ENCODE assay signal across 1 cellular context in genomic region chr13:23375007-23375971, GRCh38.
TF ChIP-seq lines count a peak whose summit lies in the region.

No MANE protein-coding gene starts in this region.

TF ChIP-seq in HepG2, 621 proteins besides CTCF, POLR2A, EP300 and RAD21 (continued from another document and continues in another):
- TF ChIP-seq HNF1A (IDR thresholded peaks at IDR 0.05; ENCODE audit: low read depth) = no peak
- no peak for TF ChIP-seq HNF1A (CRISPR knock-in tag; IDR thresholded peaks at IDR 0.05; ENCODE audit: borderline replicate concordance)
- TF ChIP-seq AGO2 (optimal IDR thresholded peaks at IDR 0.05; ENCODE audit: low read depth, low read length) = peak; percentile 57
- no peak for TF ChIP-seq SP5 (CRISPR knock-in tag; IDR thresholded peaks at IDR 0.05; ENCODE audit: borderline replicate concordance, low read depth)
- no peak for TF ChIP-seq ZFP90 (CRISPR knock-in tag; IDR thresholded peaks at IDR 0.05; ENCODE audit: borderline replicate concordance)
- TF ChIP-seq ZNF781 (CRISPR knock-in tag; IDR thresholded peaks at IDR 0.05; ENCODE audit: borderline replicate concordance, not compliant biosample characterization) = no peak
- no peak for TF ChIP-seq ZNF709 (CRISPR knock-in tag; IDR thresholded peaks at IDR 0.05)
- TF ChIP-seq TGIF2 (CRISPR knock-in tag; IDR thresholded peaks at IDR 0.05) = no peak
- no peak for TF ChIP-seq XBP1 (CRISPR knock-in tag; IDR thresholded peaks at IDR 0.05)
- TF ChIP-seq TBP (CRISPR knock-in tag; IDR thresholded peaks at IDR 0.05) = no peak
- TF ChIP-seq, protein P1, sequence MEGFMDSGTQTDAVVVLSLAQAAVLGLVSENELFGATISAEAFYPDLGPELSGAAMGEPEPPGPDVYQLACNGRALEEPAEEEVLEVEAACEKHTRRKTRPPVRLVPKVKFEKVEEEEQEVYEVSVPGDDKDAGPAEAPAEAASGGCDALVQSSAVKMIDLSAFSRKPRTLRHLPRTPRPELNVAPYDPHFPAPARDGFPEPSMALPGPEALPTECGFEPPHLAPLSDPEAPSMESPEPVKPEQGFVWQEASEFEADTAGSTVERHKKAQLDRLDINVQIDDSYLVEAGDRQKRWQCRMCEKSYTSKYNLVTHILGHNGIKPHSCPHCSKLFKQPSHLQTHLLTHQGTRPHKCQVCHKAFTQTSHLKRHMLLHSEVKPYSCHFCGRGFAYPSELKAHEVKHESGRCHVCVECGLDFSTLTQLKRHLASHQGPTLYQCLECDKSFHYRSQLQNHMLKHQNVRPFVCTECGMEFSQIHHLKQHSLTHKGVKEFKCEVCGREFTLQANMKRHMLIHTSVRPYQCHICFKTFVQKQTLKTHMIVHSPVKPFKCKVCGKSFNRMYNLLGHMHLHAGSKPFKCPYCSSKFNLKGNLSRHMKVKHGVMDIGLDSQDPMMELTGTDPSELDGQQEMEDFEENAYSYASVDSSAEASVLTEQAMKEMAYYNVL (CRISPR knock-in tag; IDR thresholded peaks at IDR 0.05; ENCODE audit: borderline replicate concordance) = no peak
- no peak for TF ChIP-seq ZNF317 (CRISPR knock-in tag; IDR thresholded peaks at IDR 0.05)
- TF ChIP-seq, protein P2, sequence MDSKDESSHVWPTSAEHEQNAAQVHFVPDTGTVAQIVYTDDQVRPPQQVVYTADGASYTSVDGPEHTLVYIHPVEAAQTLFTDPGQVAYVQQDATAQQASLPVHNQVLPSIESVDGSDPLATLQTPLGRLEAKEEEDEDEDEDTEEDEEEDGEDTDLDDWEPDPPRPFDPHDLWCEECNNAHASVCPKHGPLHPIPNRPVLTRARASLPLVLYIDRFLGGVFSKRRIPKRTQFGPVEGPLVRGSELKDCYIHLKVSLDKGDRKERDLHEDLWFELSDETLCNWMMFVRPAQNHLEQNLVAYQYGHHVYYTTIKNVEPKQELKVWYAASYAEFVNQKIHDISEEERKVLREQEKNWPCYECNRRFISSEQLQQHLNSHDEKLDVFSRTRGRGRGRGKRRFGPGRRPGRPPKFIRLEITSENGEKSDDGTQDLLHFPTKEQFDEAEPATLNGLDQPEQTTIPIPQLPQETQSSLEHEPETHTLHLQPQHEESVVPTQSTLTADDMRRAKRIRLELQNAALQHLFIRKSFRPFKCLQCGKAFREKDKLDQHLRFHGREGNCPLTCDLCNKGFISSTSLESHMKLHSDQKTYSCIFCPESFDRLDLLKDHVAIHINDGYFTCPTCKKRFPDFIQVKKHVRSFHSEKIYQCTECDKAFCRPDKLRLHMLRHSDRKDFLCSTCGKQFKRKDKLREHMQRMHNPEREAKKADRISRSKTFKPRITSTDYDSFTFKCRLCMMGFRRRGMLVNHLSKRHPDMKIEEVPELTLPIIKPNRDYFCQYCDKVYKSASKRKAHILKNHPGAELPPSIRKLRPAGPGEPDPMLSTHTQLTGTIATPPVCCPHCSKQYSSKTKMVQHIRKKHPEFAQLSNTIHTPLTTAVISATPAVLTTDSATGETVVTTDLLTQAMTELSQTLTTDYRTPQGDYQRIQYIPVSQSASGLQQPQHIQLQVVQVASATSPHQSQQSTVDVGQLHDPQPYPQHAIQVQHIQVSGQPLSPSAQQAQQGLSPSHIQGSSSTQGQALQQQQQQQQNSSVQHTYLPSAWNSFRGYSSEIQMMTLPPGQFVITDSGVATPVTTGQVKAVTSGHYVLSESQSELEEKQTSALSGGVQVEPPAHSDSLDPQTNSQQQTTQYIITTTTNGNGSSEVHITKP (CRISPR knock-in tag; IDR thresholded peaks at IDR 0.05; ENCODE audit: low read depth) = no peak
- peak; percentile 75; the same call in 1 of the 2 replicates for TF ChIP-seq ZNF782 (CRISPR knock-in tag; IDR thresholded peaks at IDR 0.05; ENCODE audit: borderline replicate concordance)
- TF ChIP-seq ZNF33B (CRISPR knock-in tag; IDR thresholded peaks at IDR 0.05) = no peak
- TF ChIP-seq KAT2B (IDR thresholded peaks at IDR 0.05; ENCODE audit: borderline replicate concordance, low read depth, low read length) = no peak
- no peak for TF ChIP-seq TCF7 (IDR thresholded peaks at IDR 0.05; ENCODE audit: low read depth)
- TF ChIP-seq SP140L (CRISPR knock-in tag; IDR thresholded peaks at IDR 0.05; ENCODE audit: borderline replicate concordance) = no peak
- TF ChIP-seq PHB2 (IDR thresholded peaks at IDR 0.05; ENCODE audit: partially characterized antibody) = no peak
- TF ChIP-seq KDM5A (IDR thresholded peaks at IDR 0.05; ENCODE audit: borderline replicate concordance, low read length) = no peak
- peak; percentile 89; the same call in 1 of the 2 replicates for TF ChIP-seq ZMAT3 (CRISPR knock-in tag; conservative IDR thresholded peaks at IDR 0.05)
- TF ChIP-seq ARNT (IDR thresholded peaks at IDR 0.05) = no peak
- TF ChIP-seq, protein P3, sequence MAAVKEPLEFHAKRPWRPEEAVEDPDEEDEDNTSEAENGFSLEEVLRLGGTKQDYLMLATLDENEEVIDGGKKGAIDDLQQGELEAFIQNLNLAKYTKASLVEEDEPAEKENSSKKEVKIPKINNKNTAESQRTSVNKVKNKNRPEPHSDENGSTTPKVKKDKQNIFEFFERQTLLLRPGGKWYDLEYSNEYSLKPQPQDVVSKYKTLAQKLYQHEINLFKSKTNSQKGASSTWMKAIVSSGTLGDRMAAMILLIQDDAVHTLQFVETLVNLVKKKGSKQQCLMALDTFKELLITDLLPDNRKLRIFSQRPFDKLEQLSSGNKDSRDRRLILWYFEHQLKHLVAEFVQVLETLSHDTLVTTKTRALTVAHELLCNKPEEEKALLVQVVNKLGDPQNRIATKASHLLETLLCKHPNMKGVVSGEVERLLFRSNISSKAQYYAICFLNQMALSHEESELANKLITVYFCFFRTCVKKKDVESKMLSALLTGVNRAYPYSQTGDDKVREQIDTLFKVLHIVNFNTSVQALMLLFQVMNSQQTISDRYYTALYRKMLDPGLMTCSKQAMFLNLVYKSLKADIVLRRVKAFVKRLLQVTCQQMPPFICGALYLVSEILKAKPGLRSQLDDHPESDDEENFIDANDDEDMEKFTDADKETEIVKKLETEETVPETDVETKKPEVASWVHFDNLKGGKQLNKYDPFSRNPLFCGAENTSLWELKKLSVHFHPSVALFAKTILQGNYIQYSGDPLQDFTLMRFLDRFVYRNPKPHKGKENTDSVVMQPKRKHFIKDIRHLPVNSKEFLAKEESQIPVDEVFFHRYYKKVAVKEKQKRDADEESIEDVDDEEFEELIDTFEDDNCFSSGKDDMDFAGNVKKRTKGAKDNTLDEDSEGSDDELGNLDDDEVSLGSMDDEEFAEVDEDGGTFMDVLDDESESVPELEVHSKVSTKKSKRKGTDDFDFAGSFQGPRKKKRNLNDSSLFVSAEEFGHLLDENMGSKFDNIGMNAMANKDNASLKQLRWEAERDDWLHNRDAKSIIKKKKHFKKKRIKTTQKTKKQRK (IDR thresholded peaks at IDR 0.05; ENCODE audit: low read length) = no peak
- TF ChIP-seq ZBTB1 (CRISPR knock-in tag; IDR thresholded peaks at IDR 0.05; ENCODE audit: borderline replicate concordance) = no peak
- TF ChIP-seq POLR2AphosphoS5 (IDR thresholded peaks at IDR 0.05; ENCODE audit: low read depth, low read length) = peak; percentile 51; the same call in 1 of the 2 replicates
- TF ChIP-seq ZNF275 (CRISPR knock-in tag; IDR thresholded peaks at IDR 0.05; ENCODE audit: borderline replicate concordance) = no peak
- TF ChIP-seq CREB3 (CRISPR knock-in tag; IDR thresholded peaks at IDR 0.05) = peak; percentile 74; the same call in 1 of the 2 replicates
- TF ChIP-seq ZNF614 (CRISPR knock-in tag; IDR thresholded peaks at IDR 0.05; ENCODE audit: borderline replicate concordance) = no peak
- TF ChIP-seq TEAD2 (CRISPR knock-in tag; IDR thresholded peaks at IDR 0.05) = peak; percentile 76; the same call in 1 of the 2 replicates
- no peak for TF ChIP-seq ZNF530 (CRISPR knock-in tag; IDR thresholded peaks at IDR 0.05; ENCODE audit: low read depth)
- TF ChIP-seq ZNF124 (CRISPR knock-in tag; IDR thresholded peaks at IDR 0.05) = no peak
- TF ChIP-seq ZNF354B (CRISPR knock-in tag; IDR thresholded peaks at IDR 0.05) = no peak
- TF ChIP-seq ZNF276 (CRISPR knock-in tag; IDR thresholded peaks at IDR 0.05; ENCODE audit: low read depth) = 0 out of 2 replicates have a peak, but pooled peaks have one; percentile 60
- no peak for TF ChIP-seq KDM4B (CRISPR knock-in tag; IDR thresholded peaks at IDR 0.05)
- peak; percentile 55 for TF ChIP-seq MYC (CRISPR knock-in tag; IDR thresholded peaks at IDR 0.05; ENCODE audit: borderline replicate concordance)
- no peak for TF ChIP-seq ZNF547 (CRISPR knock-in tag; IDR thresholded peaks at IDR 0.05)
- TF ChIP-seq ZNF234 (CRISPR knock-in tag; conservative IDR thresholded peaks at IDR 0.05) = no peak
- TF ChIP-seq ZNF263 (CRISPR knock-in tag; IDR thresholded peaks at IDR 0.05) = no peak; the same call in 1 of the 2 replicates
- no peak for TF ChIP-seq CC2D1A (CRISPR knock-in tag; IDR thresholded peaks at IDR 0.05)
- no peak for TF ChIP-seq JUND (CRISPR knock-in tag; IDR thresholded peaks at IDR 0.05)
- no peak for TF ChIP-seq KAT7 (CRISPR knock-in tag; IDR thresholded peaks at IDR 0.05; ENCODE audit: borderline replicate concordance)
- no peak for TF ChIP-seq ZNF577 (CRISPR knock-in tag; IDR thresholded peaks at IDR 0.05; ENCODE audit: borderline replicate concordance, low read depth)
- TF ChIP-seq, protein P4, sequence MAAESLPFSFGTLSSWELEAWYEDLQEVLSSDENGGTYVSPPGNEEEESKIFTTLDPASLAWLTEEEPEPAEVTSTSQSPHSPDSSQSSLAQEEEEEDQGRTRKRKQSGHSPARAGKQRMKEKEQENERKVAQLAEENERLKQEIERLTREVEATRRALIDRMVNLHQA (CRISPR knock-in tag; IDR thresholded peaks at IDR 0.05) = no peak
- TF ChIP-seq MEIS1 (CRISPR knock-in tag; IDR thresholded peaks at IDR 0.05; ENCODE audit: borderline replicate concordance) = no peak
- TF ChIP-seq ZNF572 (CRISPR knock-in tag; IDR thresholded peaks at IDR 0.05) = no peak
- TF ChIP-seq ZNF549 (CRISPR knock-in tag; IDR thresholded peaks at IDR 0.05) = no peak
